In the genomic region with DNA sequence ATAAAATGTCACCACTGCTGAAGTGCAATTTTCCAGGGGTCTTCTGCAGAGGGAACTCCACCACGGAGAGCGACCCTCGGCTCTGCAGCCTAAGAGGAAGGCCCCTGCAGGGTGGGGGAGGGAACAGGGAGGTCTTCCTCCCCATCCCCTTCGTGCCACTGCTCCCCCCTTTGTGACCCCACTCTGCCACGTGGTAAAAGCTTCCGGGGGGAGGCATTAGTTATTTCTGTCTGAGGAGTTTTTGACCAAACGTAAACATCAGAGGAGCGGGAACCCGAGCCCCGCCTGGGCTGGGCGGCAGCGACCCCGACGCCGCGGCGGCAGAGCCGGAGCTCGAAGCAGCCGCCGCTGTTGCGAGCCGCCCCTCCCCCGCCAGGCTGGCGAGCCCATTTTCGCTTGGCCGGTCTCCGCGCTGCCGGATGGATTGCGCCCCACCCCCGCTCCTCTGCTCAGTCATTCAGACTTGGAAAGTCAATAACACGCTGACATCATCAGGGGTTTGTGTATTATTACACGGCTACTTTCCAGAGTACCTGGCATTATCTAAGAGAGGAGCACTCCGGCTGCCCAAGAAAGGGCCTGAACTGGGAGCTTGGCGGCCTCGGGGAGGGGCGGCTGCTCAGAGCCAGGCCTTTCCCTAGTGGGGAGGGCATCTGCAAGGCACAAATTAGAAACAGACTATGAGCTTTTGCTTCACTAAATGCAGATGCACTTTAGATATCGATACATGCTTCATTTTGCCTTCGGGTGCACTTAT, we compare ENCODE assay signal across 7 cellular contexts.
DNase-seq lines count a peak whose midpoint lies in the region; ATAC-seq and TF ChIP-seq lines count a peak whose summit lies in the region.

No MANE protein-coding gene starts in this region.

- TF ChIP-seq CTCF in astrocyte of the cerebellum (IDR thresholded peaks at IDR 0.05; ENCODE audit: low read depth, low read length, missing control alignments) = no peak

- in situ Hi-C loops in astrocyte of the cerebellum (cut with HindIII; ENCODE audit: low sequenced_read_pairs) = loop anchor here (5.0 kb wide), 1 partner anchor 118 kb away; no protein-coding TSS in a partner anchor

- peak; percentile 52 for TF ChIP-seq POLR2A in GM18505 (IDR thresholded peaks at IDR 0.05; ENCODE audit: borderline replicate concordance, extremely low read depth, insufficient read depth, insufficient read length)

- peak; percentile 94 to 95 for DNase-seq in NCI-H1930 (lab: John Stamatoyannopoulos, UW)
- DNase-seq in T-helper 22 cell (ENCODE audit: low read depth) = peak; percentile 84
- DNase-seq in astrocyte of the cerebellum (ENCODE audit: low read depth) = peak; percentile 99
- peak; percentile 96 for DNase-seq in hepatic stellate cell (ENCODE audit: low spot score)
- peak; percentile 99 for DNase-seq in renal cortical epithelial cell (ENCODE audit: low read depth)

- ATAC-seq in GM18505 (IDR thresholded peaks at IDR 0.05; ENCODE audit: unreplicated experiment) (peak; percentile 71), HG02973 (IDR thresholded peaks at IDR 0.05; ENCODE audit: unreplicated experiment) (peak; percentile 68)

- no peak overlapping the region for H3K4me3 ChIP-seq in astrocyte of the cerebellum (ENCODE audit: low read depth, low read length)
